ENCODE assay signal across 17 cellular contexts in genomic region chr22:25114369-25115362, GRCh38.
DNase-seq lines count a peak whose midpoint lies in the region; ATAC-seq and TF ChIP-seq lines count a peak whose summit lies in the region.
"Had no signal": no experiment of that assay in that cellular context is flagged by ENCODE, and none has a peak within 500 bp of the region (broad histone marks: within the 10 kb centered on the region; RNA-seq: fewer than 3 reads in every experiment).

No MANE protein-coding gene starts in this region.

- H3K36me3 Mint-ChIP-seq in CD8-positive, alpha-beta memory T cell: peaks cover 0 to 6% (median 2%) of the 10 kb centered on the region in 3 donors

- ATAC-seq in heart left ventricle: no peak
- no peak for ATAC-seq in left cardiac atrium
- ATAC-seq in upper lobe of right lung: no peak

- peaks cover 21 to 26% (median 25%) of the 10 kb centered on the region in 3 donors for H3K4me1 Mint-ChIP-seq in CD8-positive, alpha-beta memory T cell

- H3K4me1 ChIP-seq in heart left ventricle: peaks cover 0 to 50% (median 28%) of the 10 kb centered on the region in 12 donors
- H3K4me1 ChIP-seq in mucosa of rectum (ENCODE audit: control insufficient read depth in 2 of 2, insufficient read depth in 2 of 2, low read length in 2 of 2): peaks cover 42 to 57% of the 10 kb centered on the region in 2 donors
- peaks cover 25% of the 10 kb centered on the region for H3K4me1 ChIP-seq in upper lobe of right lung
- H3K4me1 ChIP-seq in CD8-positive, alpha-beta memory T cell (ENCODE audit: insufficient read depth, low read length): peaks cover 13% of the 10 kb centered on the region
- H3K4me1 ChIP-seq: parathyroid adenoma had no signal

- peak overlapping the region; percentile 41 to 53 for H3K9ac ChIP-seq in mucosa of rectum (ENCODE audit: low read depth in 1 of 2, low read length in 2 of 2)
- H3K9ac ChIP-seq: GM23248, parathyroid adenoma had no signal

- H3K9me3 Mint-ChIP-seq in CD8-positive, alpha-beta memory T cell: no peaks in the 10 kb centered on the region

- no peak for DNase-seq in heart left ventricle
- no peak for DNase-seq in left cardiac atrium
- DNase-seq in coronary artery (ENCODE audit: low spot score): no peak
- DNase-seq in upper lobe of right lung: no peak
- no peak for DNase-seq in CD8-positive, alpha-beta memory T cell
- no peak for DNase-seq in hepatic stellate cell (ENCODE audit: low spot score)
- no peak for DNase-seq in EL
- DNase-seq: activated CD4-positive, alpha-beta T cell treated with anti-CD3 and anti-CD28 coated beads for 4 hours; activated T-cell treated with anti-CD3 and anti-CD28 coated beads, Interleukin-2, amount 50 U/mL, for 48 hours; brain microvascular endothelial cell; DMS53; GM23248; kidney glomerular epithelial cell; NCI-H1092 treated with DMSO at 0.1 percent for 48 hours; substantia nigra had no signal

- peaks cover 0 to 9% (median 0%) of the 10 kb centered on the region in 9 donors for H3K36me3 ChIP-seq in heart left ventricle
- H3K36me3 ChIP-seq in mucosa of rectum (ENCODE audit: control insufficient read depth in 2 of 2, insufficient read depth in 2 of 2, low read length in 2 of 2): peaks cover 2 to 4% of the 10 kb centered on the region in 2 donors
- H3K36me3 ChIP-seq in upper lobe of right lung: no peaks in the 10 kb centered on the region
- no peaks in the 10 kb centered on the region for H3K36me3 ChIP-seq in CD8-positive, alpha-beta memory T cell (ENCODE audit: insufficient read depth, low read length)
- H3K36me3 ChIP-seq: brain microvascular endothelial cell had no signal

- POLR2A ChIA-PET in CD8-positive, alpha-beta memory T cell (lab: Charles Lee): no interaction called here

- H3K27me3 Mint-ChIP-seq in CD8-positive, alpha-beta memory T cell: peaks cover 0 to 2% of the 10 kb centered on the region in 2 donors

- H3K9me3 ChIP-seq in heart left ventricle (no peaks in the 10 kb centered on the region), mucosa of rectum (ENCODE audit: control insufficient read depth in 2 of 2, low read length in 2 of 2) (no peaks in the 10 kb centered on the region), upper lobe of right lung (no peaks in the 10 kb centered on the region)
- H3K9me3 ChIP-seq in CD8-positive, alpha-beta memory T cell (ENCODE audit: low read length): no peaks in the 10 kb centered on the region

- TF ChIP-seq POLR2A in heart left ventricle (IDR thresholded peaks at IDR 0.05): no peak

- peaks cover 0 to 9% (median 0%) of the 10 kb centered on the region in 9 donors for H3K27me3 ChIP-seq in heart left ventricle
- H3K27me3 ChIP-seq in mucosa of rectum (ENCODE audit: control insufficient read depth in 2 of 2, insufficient read depth in 2 of 2, low read length in 2 of 2): no peaks in the 10 kb centered on the region
- no peaks in the 10 kb centered on the region for H3K27me3 ChIP-seq in upper lobe of right lung
- no peaks in the 10 kb centered on the region for H3K27me3 ChIP-seq in CD8-positive, alpha-beta memory T cell (ENCODE audit: insufficient read depth, low read length, poor library complexity, severe bottlenecking)
- H3K27me3 ChIP-seq: brain microvascular endothelial cell had no signal

- 75 to 84% (median 77%) methylated on average over 17 of the region's 17 CpGs for WGBS in heart left ventricle, 4 donors

- intact Hi-C loops in heart left ventricle (cut with DNase I): loop anchor here in 3 of 10 donors (5.0 kb wide), 2 partner anchors 53 to 58 kb away; no protein-coding TSS in a partner anchor
- intact Hi-C loops in left cardiac atrium (cut with DNase I): no loop called here
- intact Hi-C loops in upper lobe of right lung (cut with DNase I): no loop called here

- H3K4me3 ChIP-seq in heart left ventricle (peak overlapping the region in 4 of 12 donors; percentile 2 to 72 (median 68)), coronary artery (no peak overlapping the region), mucosa of rectum (ENCODE audit: low read length in 2 of 2) (peak overlapping the region in 1 of 2 donors; percentile 11), upper lobe of right lung (peak overlapping the region; percentile 59)
- no peak overlapping the region for H3K4me3 ChIP-seq in CD8-positive, alpha-beta memory T cell (ENCODE audit: low read length)
- H3K4me3 ChIP-seq: GM23248 had no signal

- H3K27ac ChIP-seq in heart left ventricle (peak overlapping the region in 8 of 12 donors; percentile 2 to 81 (median 53)), coronary artery (peak overlapping the region; percentile 77 to 93), mucosa of rectum (ENCODE audit: low read depth in 2 of 2, low read length in 2 of 2) (peak overlapping the region; percentile 64 to 67), upper lobe of right lung (peak overlapping the region; percentile 88)
- no peak overlapping the region for H3K27ac ChIP-seq in CD8-positive, alpha-beta memory T cell (ENCODE audit: low read depth, low read length)
- H3K27ac ChIP-seq: brain microvascular endothelial cell, GM23248, parathyroid adenoma had no signal

- TF ChIP-seq CTCF in heart left ventricle (IDR thresholded peaks at IDR 0.05) (no peak), coronary artery (IDR thresholded peaks at IDR 0.05) (no peak), upper lobe of right lung (IDR thresholded peaks at IDR 0.05) (no peak)

- peak overlapping the region in 1 of 7 donors; percentile 5 for H3K4me3 Mint-ChIP-seq in CD8-positive, alpha-beta memory T cell

- peak overlapping the region in 3 of 8 donors; percentile 13 to 43 (median 20) for H3K27ac Mint-ChIP-seq in CD8-positive, alpha-beta memory T cell

- CTCF ChIA-PET in CD8-positive, alpha-beta memory T cell (lab: Charles Lee): no interaction called here
